ENCODE assay signal across 25 cellular contexts in genomic region chr2:223081789-223082188, GRCh38.
"Had no signal": no experiment of that assay in that cellular context is flagged by ENCODE, and none has a peak within 500 bp of the region (broad histone marks: within the 10 kb centered on the region; RNA-seq: fewer than 3 reads in every experiment).

No MANE protein-coding gene starts in this region.

- ATAC-seq: activated CD8-positive, alpha-beta T cell treated with anti-CD3 and anti-CD28 coated beads for 36 hours; activated naive CD4-positive, alpha-beta T cell treated with anti-CD3 and anti-CD28 coated beads, Interleukin-2, amount 50 U/mL, for 72 hours; foreskin keratinocyte; natural killer cell; right cardiac atrium; stimulated activated naive CD8-positive, alpha-beta T cell treated with anti-CD3 and anti-CD28 coated beads, Interleukin-15, Interleukin-2, amounts not matched to agents 100 U/mL and 50 U/mL, for 24 hours; T-helper 17 cell; WTC11 had no signal

- H3K4me2 ChIP-seq: neural progenitor cell had no signal

- H3K27me3 ChIP-seq: cardiac muscle cell, colonic mucosa, foreskin keratinocyte, neural progenitor cell had no signal

- H2AFZ ChIP-seq: neural progenitor cell had no signal

- DNase-seq: activated CD4-positive, alpha-beta T cell treated with anti-CD3 and anti-CD28 coated beads for 1 hour; activated CD4-positive, alpha-beta T cell treated with anti-CD3 and anti-CD28 coated beads, Interleukin-2, amount 10 ng/mL, durations not matched to agents 7 days and 5 days; activated CD8-positive, alpha-beta T cell treated with anti-CD3 and anti-CD28 coated beads for 36 hours; activated T-cell treated with anti-CD3 and anti-CD28 coated beads, Interleukin-2, amount 50 U/mL, for 48 hours; anterior cingulate cortex; cerebellar nuclear complex; colonic mucosa; effector CD8-positive, alpha-beta T cell; kidney glomerular epithelial cell; left ventricle myocardium inferior; mesendoderm; natural killer cell; right cardiac atrium; stimulated activated CD4-positive, alpha-beta T cell treated with anti-CD3 and anti-CD28 coated beads, Interleukin-2, amount 100 ng/mL, for 48 hours; stimulated activated naive CD8-positive, alpha-beta T cell treated with anti-CD3 and anti-CD28 coated beads, Interleukin-15, Interleukin-2, amounts not matched to agents 100 U/mL and 50 U/mL, for 24 hours; T-helper 17 cell; trophoblast cell had no signal

- H3K9me3 ChIP-seq: colonic mucosa, left ventricle myocardium inferior, thoracic aorta had no signal

- H3K4me1 ChIP-seq: colonic mucosa, foreskin keratinocyte, left ventricle myocardium inferior, neural progenitor cell had no signal

- H3K9ac ChIP-seq: neural progenitor cell had no signal

- H3K4me3 ChIP-seq: cardiac muscle cell, colonic mucosa, left ventricle myocardium inferior, lung, neural progenitor cell, thoracic aorta had no signal

- H3K27ac ChIP-seq: cardiac muscle cell, colonic mucosa, epithelial cell of prostate, foreskin keratinocyte, left ventricle myocardium inferior, neural progenitor cell, thoracic aorta had no signal

- H3K36me3 ChIP-seq: cardiac muscle cell, colonic mucosa, left ventricle myocardium inferior, neural progenitor cell, thoracic aorta had no signal
